Comparison of ENCODE assay signal across 25 cellular contexts in the genomic region with DNA sequence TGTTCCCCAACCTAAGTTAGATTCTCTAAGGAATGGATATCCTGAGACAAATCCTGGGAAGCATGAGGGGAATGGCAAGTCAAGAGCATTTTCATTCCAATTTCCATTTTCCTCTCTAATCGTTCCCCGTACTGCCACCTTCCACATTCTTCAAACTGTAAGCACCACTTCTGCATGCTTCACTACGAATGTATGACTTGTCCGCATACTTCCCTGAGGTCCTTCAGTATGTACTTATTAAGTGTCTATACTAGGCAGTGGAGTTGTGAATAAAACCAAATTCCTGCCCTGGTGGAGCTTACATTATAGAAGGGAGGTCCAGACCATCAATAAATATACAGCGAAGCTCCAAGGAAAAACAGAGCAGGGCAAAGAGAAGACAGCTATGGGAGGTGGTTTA.
DNase-seq lines count a peak whose midpoint lies in the region; ATAC-seq and TF ChIP-seq lines count a peak whose summit lies in the region.
"Had no signal": no experiment of that assay in that cellular context is flagged by ENCODE, and none has a peak within 500 bp of the region (broad histone marks: within the 10 kb centered on the region; RNA-seq: fewer than 3 reads in every experiment).

No MANE protein-coding gene starts in this region.

- H3K9me3 Mint-ChIP-seq in activated naive CD4-positive, alpha-beta T cell treated with anti-CD3 and anti-CD28 coated beads, Interleukin-2, amount 10 ng/mL, durations not matched to agents 7 days and 5 days = no peaks in the 10 kb centered on the region
- peaks cover 0 to 2% (median 0%) of the 10 kb centered on the region in 11 donors for H3K9me3 Mint-ChIP-seq in naive thymus-derived CD4-positive, alpha-beta T cell

- intact Hi-C loops in left lung (cut with DNase I) = no loop called here
- intact Hi-C loops in thyroid gland (cut with DNase I) = no loop called here
- intact Hi-C loops in naive thymus-derived CD4-positive, alpha-beta T cell (cut with micrococcal nuclease) = loop anchor here in 1 of 2 donors (10.0 kb wide), 1 partner anchor 488 kb away; no protein-coding TSS in a partner anchor

- H3K4me3 ChIP-seq in left lung (no peak overlapping the region), thyroid gland (replicated peaks in 1 of 3) (no peak overlapping the region)
- H3K4me3 ChIP-seq in naive thymus-derived CD4-positive, alpha-beta T cell (ENCODE audit: low read length) = no peak overlapping the region
- H3K4me3 ChIP-seq: BLaER1, GM12878 had no signal

- DNase-seq in T-helper 17 cell (no peak), left lung (no peak), thyroid gland (peak; percentile 6 to 18), HCEC 1CT (no peak), NCI-H2081 (lab: John Stamatoyannopoulos, UW) (no peak)
- DNase-seq in activated naive CD4-positive, alpha-beta T cell treated with anti-CD3 and anti-CD28 coated beads, Interleukin-2, amount 10 ng/mL, durations not matched to agents 7 days and 5 days = no peak
- no peak for DNase-seq in naive thymus-derived CD4-positive, alpha-beta T cell
- DNase-seq: 8988T; ACHN; BE2C; C1 segment of cervical spinal cord; CD4-positive, alpha-beta memory T cell; CD4-positive, CD25-positive, alpha-beta regulatory T cell; CD8-positive, alpha-beta memory T cell; COR-L47; DMS 273 treated with DMSO at 0.1 percent for 48 hours; DMS153; DMS53; DMS79; DND-41; EL; GDM1 had no signal

- peak overlapping the region; percentile 68 for H3K27ac Mint-ChIP-seq in T-helper 17 cell
- no peak overlapping the region for H3K27ac Mint-ChIP-seq in activated naive CD4-positive, alpha-beta T cell treated with anti-CD3 and anti-CD28 coated beads, Interleukin-2, amount 10 ng/mL, durations not matched to agents 7 days and 5 days
- no peak overlapping the region for H3K27ac Mint-ChIP-seq in naive thymus-derived CD4-positive, alpha-beta T cell
- H3K27ac Mint-ChIP-seq: CD4-positive, alpha-beta memory T cell; CD4-positive, CD25-positive, alpha-beta regulatory T cell had no signal

- TF ChIP-seq CTCF in left lung (IDR thresholded peaks at IDR 0.05) = no peak
- TF ChIP-seq CTCF in thyroid gland (IDR thresholded peaks at IDR 0.05) = no peak

- H3K27me3 ChIP-seq in left lung (no peaks in the 10 kb centered on the region), thyroid gland (no peaks in the 10 kb centered on the region)
- H3K27me3 ChIP-seq in naive thymus-derived CD4-positive, alpha-beta T cell (ENCODE audit: control insufficient read depth in 2 of 2, insufficient read depth in 2 of 2, low read length in 2 of 2) = no peaks in the 10 kb centered on the region
- H3K27me3 ChIP-seq: BE2C, BLaER1 had no signal

- H3K9me3 ChIP-seq in T-helper 17 cell (ENCODE audit: control insufficient read depth, low read length, poor library complexity, severe bottlenecking) (no peaks in the 10 kb centered on the region), left lung (no peaks in the 10 kb centered on the region), thyroid gland (no peaks in the 10 kb centered on the region)
- H3K9me3 ChIP-seq in naive thymus-derived CD4-positive, alpha-beta T cell (ENCODE audit: control insufficient read depth in 2 of 3, low read length in 3 of 3) = no peaks in the 10 kb centered on the region
- H3K9me3 ChIP-seq: BE2C had no signal

- H3K27me3 Mint-ChIP-seq in T-helper 17 cell = no peaks in the 10 kb centered on the region
- no peaks in the 10 kb centered on the region for H3K27me3 Mint-ChIP-seq in activated naive CD4-positive, alpha-beta T cell treated with anti-CD3 and anti-CD28 coated beads, Interleukin-2, amount 10 ng/mL, durations not matched to agents 7 days and 5 days
- no peaks in the 10 kb centered on the region for H3K27me3 Mint-ChIP-seq in naive thymus-derived CD4-positive, alpha-beta T cell
- H3K27me3 Mint-ChIP-seq: CD4-positive, alpha-beta memory T cell; CD4-positive, CD25-positive, alpha-beta regulatory T cell; CD8-positive, alpha-beta memory T cell had no signal

- H3K27ac ChIP-seq in left lung = no peak overlapping the region
- no peak overlapping the region for H3K27ac ChIP-seq in thyroid gland
- no peak overlapping the region for H3K27ac ChIP-seq in naive thymus-derived CD4-positive, alpha-beta T cell (ENCODE audit: low read depth, low read length)
- H3K27ac ChIP-seq: BLaER1 had no signal

- no peak for TF ChIP-seq POLR2A in thyroid gland (IDR thresholded peaks at IDR 0.05)

- H3K36me3 ChIP-seq in left lung (no peaks in the 10 kb centered on the region), thyroid gland (no peaks in the 10 kb centered on the region)
- H3K36me3 ChIP-seq in naive thymus-derived CD4-positive, alpha-beta T cell (ENCODE audit: control insufficient read depth in 2 of 3, insufficient read depth in 3 of 3, low read length in 3 of 3) = no peaks in the 10 kb centered on the region
- H3K36me3 ChIP-seq: BE2C, BLaER1 had no signal

- no peak overlapping the region for H3K4me3 Mint-ChIP-seq in T-helper 17 cell
- H3K4me3 Mint-ChIP-seq in activated naive CD4-positive, alpha-beta T cell treated with anti-CD3 and anti-CD28 coated beads, Interleukin-2, amount 10 ng/mL, durations not matched to agents 7 days and 5 days = no peak overlapping the region
- no peak overlapping the region for H3K4me3 Mint-ChIP-seq in naive thymus-derived CD4-positive, alpha-beta T cell
- H3K4me3 Mint-ChIP-seq: CD14-positive monocyte; CD4-positive, alpha-beta memory T cell; CD4-positive, CD25-positive, alpha-beta regulatory T cell; CD8-positive, alpha-beta memory T cell had no signal

- no peaks in the 10 kb centered on the region for H3K4me1 ChIP-seq in left lung
- peaks cover 0 to 5% of the 10 kb centered on the region in 2 donors for H3K4me1 ChIP-seq in thyroid gland
- no peaks in the 10 kb centered on the region for H3K4me1 ChIP-seq in naive thymus-derived CD4-positive, alpha-beta T cell (ENCODE audit: control insufficient read depth in 2 of 2, insufficient read depth in 2 of 2, low read length in 2 of 2)
- H3K4me1 ChIP-seq: BE2C had no signal

- 40 to 47% methylated on average over 5 of the region's 5 CpGs for WGBS in thyroid gland, 2 donors

- ATAC-seq in T-helper 17 cell = no peak
- ATAC-seq in left lung = peak; percentile 85
- no peak for ATAC-seq in naive thymus-derived CD4-positive, alpha-beta T cell
- ATAC-seq: GM12878 had no signal

- CTCF ChIA-PET in activated naive CD4-positive, alpha-beta T cell treated with anti-CD3 and anti-CD28 coated beads, Interleukin-2, amount 10 ng/mL, durations not matched to agents 7 days and 5 days (lab: Charles Lee) = interaction anchor here (1.8 kb wide), 1 partner anchor 234 kb away, joined by 6 read pairs; no protein-coding TSS in a partner anchor
- CTCF ChIA-PET in naive thymus-derived CD4-positive, alpha-beta T cell (lab: Charles Lee) = interaction anchor here (0.6 to 1.2 kb wide), 4 partner anchors 147 to 234 kb away, joined by 3 to 4 read pairs (median 3); no protein-coding TSS in a partner anchor

- no peaks in the 10 kb centered on the region for H3K36me3 Mint-ChIP-seq in T-helper 17 cell (ENCODE audit: low read depth)
- no peaks in the 10 kb centered on the region for H3K36me3 Mint-ChIP-seq in activated naive CD4-positive, alpha-beta T cell treated with anti-CD3 and anti-CD28 coated beads, Interleukin-2, amount 10 ng/mL, durations not matched to agents 7 days and 5 days
- H3K36me3 Mint-ChIP-seq in naive thymus-derived CD4-positive, alpha-beta T cell = no peaks in the 10 kb centered on the region
- H3K36me3 Mint-ChIP-seq: CD14-positive monocyte; CD4-positive, alpha-beta memory T cell; CD4-positive, CD25-positive, alpha-beta regulatory T cell; CD8-positive, alpha-beta memory T cell had no signal

- POLR2A ChIA-PET in naive thymus-derived CD4-positive, alpha-beta T cell (lab: Charles Lee) = no interaction called here

- peaks cover 2% of the 10 kb centered on the region for H3K4me1 Mint-ChIP-seq in T-helper 17 cell
- H3K4me1 Mint-ChIP-seq in activated naive CD4-positive, alpha-beta T cell treated with anti-CD3 and anti-CD28 coated beads, Interleukin-2, amount 10 ng/mL, durations not matched to agents 7 days and 5 days = no peaks in the 10 kb centered on the region
- no peaks in the 10 kb centered on the region for H3K4me1 Mint-ChIP-seq in naive thymus-derived CD4-positive, alpha-beta T cell
- H3K4me1 Mint-ChIP-seq: CD14-positive monocyte; CD4-positive, alpha-beta memory T cell; CD8-positive, alpha-beta memory T cell had no signal

Comparison
In these comparisons a context has a peak if more than half of its experiments do, and no peak if none do; other contexts are left out.
1. DNase-seq: peak in thyroid gland (2 of 2); none in T-helper 17 cell (0 of 3), left lung (0 of 2), activated naive CD4-positive, alpha-beta T cell treated with anti-CD3 and anti-CD28 coated beads, Interleukin-2, amount 10 ng/mL, durations not matched to agents 7 days and 5 days (single experiment), HCEC 1CT (single experiment), NCI-H2081 (0 of 2) and naive thymus-derived CD4-positive, alpha-beta T cell (0 of 9).